19 cellular contexts compared by ENCODE assay signal in the genomic region with DNA sequence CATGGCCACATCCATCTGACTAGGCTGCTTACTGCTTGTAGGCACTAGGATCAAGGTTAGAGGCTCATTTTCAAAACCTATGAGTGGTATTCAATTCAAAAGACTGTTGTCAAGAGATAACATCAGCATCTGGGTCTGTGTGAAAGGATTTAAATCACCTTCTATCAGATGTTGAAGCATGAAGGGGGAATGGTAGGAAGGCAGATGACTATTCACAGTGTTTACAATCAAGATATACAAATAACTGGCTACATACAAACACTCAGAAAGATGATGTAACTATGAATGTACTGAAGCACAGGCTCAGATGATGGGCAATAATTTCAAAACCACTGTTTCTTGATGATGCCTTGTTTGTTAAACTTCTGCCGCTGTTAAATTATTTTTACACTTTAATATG.
DNase-seq lines count a peak whose midpoint lies in the region; ATAC-seq and TF ChIP-seq lines count a peak whose summit lies in the region.
"Had no signal": no experiment of that assay in that cellular context is flagged by ENCODE, and none has a peak within 500 bp of the region (broad histone marks: within the 10 kb centered on the region; RNA-seq: fewer than 3 reads in every experiment).

No MANE protein-coding gene starts in this region.

- H3K36me3 Mint-ChIP-seq in activated T-helper 2 cell treated with anti-CD3 and anti-CD28 coated beads, Interferon-gamma antibody, Interleukin-2, Interleukin-4, amounts not matched to agents 10 μg/mL and 5 μg/mL and 100 μg/mL, durations not matched to agents 14 hours and 24 hours and 36 hours (ENCODE audit: low read depth): peaks cover 7% of the 10 kb centered on the region
- H3K36me3 Mint-ChIP-seq: activated CD4-positive, alpha-beta memory T cell treated with anti-CD3 and anti-CD28 coated beads for 36 hours; CD8-positive, alpha-beta T cell had no signal

- no peaks in the 10 kb centered on the region for H3K27me3 Mint-ChIP-seq in activated T-helper 2 cell treated with anti-CD3 and anti-CD28 coated beads, Interferon-gamma antibody, Interleukin-2, Interleukin-4, amounts not matched to agents 10 μg/mL and 5 μg/mL and 100 μg/mL, durations not matched to agents 14 hours and 24 hours and 36 hours (ENCODE audit: low read depth)
- H3K27me3 Mint-ChIP-seq: activated CD4-positive, alpha-beta memory T cell treated with anti-CD3 and anti-CD28 coated beads for 36 hours; activated naive CD4-positive, alpha-beta T cell treated with anti-CD3 and anti-CD28 coated beads, Interleukin-2, amount 10 ng/mL, durations not matched to agents 7 days and 5 days had no signal

- POLR2A ChIA-PET in A673 (lab: Charles Lee; ENCODE audit: low non-redundant PET): no interaction called here

- CTCF ChIA-PET in A673 (lab: Charles Lee): no interaction called here

- 96 to 97% methylated on average over 1 of the region's 1 CpG for WGBS in testis, 2 donors

- TF ChIP-seq POLR2A in testis (IDR thresholded peaks at IDR 0.05): no peak

- TF ChIP-seq CTCF in A673 (conservative IDR thresholded peaks at IDR 0.05; ENCODE audit: low read depth, low read length): no peak
- no peak for TF ChIP-seq CTCF in testis (IDR thresholded peaks at IDR 0.05)

- peaks cover 70% of the 10 kb centered on the region for H3K4me1 ChIP-seq in A673 (ENCODE audit: insufficient read depth, low read length, poor library complexity, severe bottlenecking)
- H3K4me1 ChIP-seq in testis: peaks cover 28% of the 10 kb centered on the region

- no TSS peak for BruUV-seq in A673 (replicated peaks; lab: Mats Ljungman, UMichigan)

- no peaks in the 10 kb centered on the region for H3K9me3 Mint-ChIP-seq in activated T-helper 2 cell treated with anti-CD3 and anti-CD28 coated beads, Interferon-gamma antibody, Interleukin-2, Interleukin-4, amounts not matched to agents 10 μg/mL and 5 μg/mL and 100 μg/mL, durations not matched to agents 14 hours and 24 hours and 36 hours
- H3K9me3 Mint-ChIP-seq: activated CD4-positive, alpha-beta memory T cell treated with anti-CD3 and anti-CD28 coated beads for 36 hours; activated naive CD4-positive, alpha-beta T cell treated with anti-CD3 and anti-CD28 coated beads, Interleukin-2, amount 10 ng/mL, durations not matched to agents 7 days and 5 days; CD8-positive, alpha-beta T cell had no signal

- DNase-seq in A673 (ENCODE audit: low spot score) (no peak), HCEC 1CT (peak; percentile 79), iris pigment epithelial cell (ENCODE audit: low read depth) (peak; percentile 68), testis (no peak), amygdala (lab: John Stamatoyannopoulos, UW) (no peak)
- no peak for DNase-seq in activated T-helper 2 cell treated with anti-CD3 and anti-CD28 coated beads, Interferon-gamma antibody, Interleukin-2, Interleukin-4, amounts not matched to agents 10 μg/mL and 5 μg/mL and 100 μg/mL, durations not matched to agents 14 hours and 24 hours and 36 hours (ENCODE audit: low spot score)
- DNase-seq: activated CD4-positive, alpha-beta memory T cell treated with anti-CD3 and anti-CD28 coated beads for 36 hours; activated naive CD4-positive, alpha-beta T cell treated with anti-CD3 and anti-CD28 coated beads, Interleukin-2, amount 10 ng/mL, durations not matched to agents 7 days and 5 days; CD8-positive, alpha-beta T cell; Karpas-422; NCI-H1092; NCI-H526; substantia nigra; SW 1271 had no signal

- peak overlapping the region; percentile 15 for H3K27ac Mint-ChIP-seq in activated T-helper 2 cell treated with anti-CD3 and anti-CD28 coated beads, Interferon-gamma antibody, Interleukin-2, Interleukin-4, amounts not matched to agents 10 μg/mL and 5 μg/mL and 100 μg/mL, durations not matched to agents 14 hours and 24 hours and 36 hours
- H3K27ac Mint-ChIP-seq: activated CD4-positive, alpha-beta memory T cell treated with anti-CD3 and anti-CD28 coated beads for 36 hours; activated naive CD4-positive, alpha-beta T cell treated with anti-CD3 and anti-CD28 coated beads, Interleukin-2, amount 10 ng/mL, durations not matched to agents 7 days and 5 days; CD8-positive, alpha-beta T cell had no signal

- H3K4me3 Mint-ChIP-seq in activated T-helper 2 cell treated with anti-CD3 and anti-CD28 coated beads, Interferon-gamma antibody, Interleukin-2, Interleukin-4, amounts not matched to agents 10 μg/mL and 5 μg/mL and 100 μg/mL, durations not matched to agents 14 hours and 24 hours and 36 hours (ENCODE audit: low read depth): no peak overlapping the region
- H3K4me3 Mint-ChIP-seq: activated CD4-positive, alpha-beta memory T cell treated with anti-CD3 and anti-CD28 coated beads for 36 hours; activated naive CD4-positive, alpha-beta T cell treated with anti-CD3 and anti-CD28 coated beads, Interleukin-2, amount 10 ng/mL, durations not matched to agents 7 days and 5 days; CD8-positive, alpha-beta T cell had no signal

- no peaks in the 10 kb centered on the region for H3K36me3 ChIP-seq in A673 (ENCODE audit: insufficient read depth, low read length, poor library complexity, severe bottlenecking)
- no peaks in the 10 kb centered on the region for H3K36me3 ChIP-seq in testis (ENCODE audit: low read depth, missing control alignments)
- H3K36me3 ChIP-seq: gastroesophageal sphincter had no signal

- ATAC-seq in HG03457 (IDR thresholded peaks at IDR 0.05; ENCODE audit: unreplicated experiment): no peak
- no peak for ATAC-seq in HG03108 (IDR thresholded peaks at IDR 0.05; ENCODE audit: unreplicated experiment)
- ATAC-seq: CD8-positive, alpha-beta T cell; gastroesophageal sphincter; HCT116; left lobe of liver had no signal

- H3K27me3 ChIP-seq in A673 (replicated peaks; ENCODE audit: insufficient read depth, low read depth, low read length, poor library complexity) (no peaks in the 10 kb centered on the region), testis (no peaks in the 10 kb centered on the region)
- H3K27me3 ChIP-seq: gastroesophageal sphincter had no signal

- H3K4me3 ChIP-seq in A673 (ENCODE audit: low read depth, low read length, poor library complexity, severe bottlenecking) (no peak overlapping the region), testis (no peak overlapping the region)
- H3K4me3 ChIP-seq: gastroesophageal sphincter had no signal

- no peaks in the 10 kb centered on the region for H3K9me3 ChIP-seq in A673 (ENCODE audit: low read depth, low read length, poor library complexity, severe bottlenecking)
- no peaks in the 10 kb centered on the region for H3K9me3 ChIP-seq in testis
- H3K9me3 ChIP-seq: gastroesophageal sphincter had no signal

- intact Hi-C loops in A673 (cut with micrococcal nuclease; ENCODE audit: unreplicated experiment): no loop called here
- intact Hi-C loops in activated T-helper 2 cell treated with anti-CD3 and anti-CD28 coated beads, Interferon-gamma antibody, Interleukin-2, Interleukin-4, amounts not matched to agents 10 μg/mL and 5 μg/mL and 100 μg/mL, durations not matched to agents 14 hours and 24 hours and 36 hours (cut with micrococcal nuclease): no loop called here
- intact Hi-C loops in testis (cut with DNase I; ENCODE audit: low total_unique reads): loop anchor here (10.0 kb wide), 1 partner anchor 108 kb away; no protein-coding TSS in a partner anchor

- peaks cover 40% of the 10 kb centered on the region for H3K4me1 Mint-ChIP-seq in activated T-helper 2 cell treated with anti-CD3 and anti-CD28 coated beads, Interferon-gamma antibody, Interleukin-2, Interleukin-4, amounts not matched to agents 10 μg/mL and 5 μg/mL and 100 μg/mL, durations not matched to agents 14 hours and 24 hours and 36 hours (ENCODE audit: low read depth)

- H3K27ac ChIP-seq in A673 (ENCODE audit: low read depth, low read length, poor library complexity, severe bottlenecking): peak overlapping the region; percentile 15
- no peak overlapping the region for H3K27ac ChIP-seq in testis
- H3K27ac ChIP-seq: gastroesophageal sphincter had no signal

Comparison
In these comparisons a context has a peak if more than half of its experiments do, and no peak if none do; other contexts are left out.
1. DNase-seq: peak in HCEC 1CT (single experiment) and iris pigment epithelial cell (single experiment); none in A673 (single experiment), activated T-helper 2 cell treated with anti-CD3 and anti-CD28 coated beads, Interferon-gamma antibody, Interleukin-2, Interleukin-4, amounts not matched to agents 10 μg/mL and 5 μg/mL and 100 μg/mL, durations not matched to agents 14 hours and 24 hours and 36 hours (single experiment), testis (single experiment) and amygdala (0 of 56).